Comparison of ENCODE assay signal across 1 cellular context in the genomic region with DNA sequence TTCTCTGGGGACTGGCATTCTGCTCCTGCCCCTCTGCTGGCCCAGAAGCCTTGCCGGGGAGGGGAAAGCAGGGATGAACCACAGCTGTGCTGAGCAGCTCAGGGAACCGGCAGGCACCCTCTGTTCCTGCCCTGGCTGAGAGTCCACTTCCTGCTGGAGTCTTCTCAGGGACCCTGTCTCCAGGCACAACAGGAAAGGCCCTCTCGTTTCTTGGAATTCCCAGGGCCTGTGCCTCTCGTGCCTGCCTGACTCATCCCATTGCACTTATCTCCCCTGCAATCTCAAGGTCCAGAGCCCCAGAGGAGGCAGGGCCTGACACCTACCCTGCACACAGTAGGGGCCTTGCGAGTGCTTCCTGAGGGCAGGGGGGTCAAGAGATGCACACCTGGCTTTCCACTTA.
TF ChIP-seq lines count a peak whose summit lies in the region.

No MANE protein-coding gene starts in this region.

TF ChIP-seq in SK-N-SH, 30 proteins besides CTCF, POLR2A, EP300 and RAD21 (continued from another document):
- TF ChIP-seq TEAD4 (IDR thresholded peaks at IDR 0.05; ENCODE audit: borderline replicate concordance, insufficient read depth) (peak; percentile 47; the same call in 1 of the 2 replicates), JUND (IDR thresholded peaks at IDR 0.05) (peak; percentile 81), TAF1 (IDR thresholded peaks at IDR 0.05; ENCODE audit: borderline replicate concordance, low read depth, low read length) (no peak), EZH2phosphoT487 (IDR thresholded peaks at IDR 0.05; ENCODE audit: borderline replicate concordance, low read depth) (no peak), TCF12 (IDR thresholded peaks at IDR 0.05) (peak; percentile 76), MXI1 (IDR thresholded peaks at IDR 0.05; ENCODE audit: low read depth, low read length) (no peak), RXRA (IDR thresholded peaks at IDR 0.05; ENCODE audit: borderline replicate concordance, low read depth) (peak; percentile 45; the same call in 1 of the 2 replicates), MEF2A (IDR thresholded peaks at IDR 0.05; ENCODE audit: borderline replicate concordance, low read depth) (no peak), NRF1 (IDR thresholded peaks at IDR 0.05; ENCODE audit: low read depth, low read length) (no peak)
- TF ChIP-seq, protein P1, sequence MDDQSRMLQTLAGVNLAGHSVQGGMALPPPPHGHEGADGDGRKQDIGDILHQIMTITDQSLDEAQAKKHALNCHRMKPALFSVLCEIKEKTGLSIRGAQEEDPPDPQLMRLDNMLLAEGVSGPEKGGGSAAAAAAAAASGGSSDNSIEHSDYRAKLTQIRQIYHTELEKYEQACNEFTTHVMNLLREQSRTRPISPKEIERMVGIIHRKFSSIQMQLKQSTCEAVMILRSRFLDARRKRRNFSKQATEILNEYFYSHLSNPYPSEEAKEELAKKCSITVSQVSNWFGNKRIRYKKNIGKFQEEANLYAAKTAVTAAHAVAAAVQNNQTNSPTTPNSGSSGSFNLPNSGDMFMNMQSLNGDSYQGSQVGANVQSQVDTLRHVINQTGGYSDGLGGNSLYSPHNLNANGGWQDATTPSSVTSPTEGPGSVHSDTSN (IDR thresholded peaks at IDR 0.05): peak; percentile 40; the same call in 1 of the 2 replicates
- TF ChIP-seq, protein P2, sequence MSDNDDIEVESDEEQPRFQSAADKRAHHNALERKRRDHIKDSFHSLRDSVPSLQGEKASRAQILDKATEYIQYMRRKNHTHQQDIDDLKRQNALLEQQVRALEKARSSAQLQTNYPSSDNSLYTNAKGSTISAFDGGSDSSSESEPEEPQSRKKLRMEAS (IDR thresholded peaks at IDR 0.05; ENCODE audit: low read depth): peak; percentile 52; the same call in 1 of the 2 replicates
- TF ChIP-seq, protein P3, sequence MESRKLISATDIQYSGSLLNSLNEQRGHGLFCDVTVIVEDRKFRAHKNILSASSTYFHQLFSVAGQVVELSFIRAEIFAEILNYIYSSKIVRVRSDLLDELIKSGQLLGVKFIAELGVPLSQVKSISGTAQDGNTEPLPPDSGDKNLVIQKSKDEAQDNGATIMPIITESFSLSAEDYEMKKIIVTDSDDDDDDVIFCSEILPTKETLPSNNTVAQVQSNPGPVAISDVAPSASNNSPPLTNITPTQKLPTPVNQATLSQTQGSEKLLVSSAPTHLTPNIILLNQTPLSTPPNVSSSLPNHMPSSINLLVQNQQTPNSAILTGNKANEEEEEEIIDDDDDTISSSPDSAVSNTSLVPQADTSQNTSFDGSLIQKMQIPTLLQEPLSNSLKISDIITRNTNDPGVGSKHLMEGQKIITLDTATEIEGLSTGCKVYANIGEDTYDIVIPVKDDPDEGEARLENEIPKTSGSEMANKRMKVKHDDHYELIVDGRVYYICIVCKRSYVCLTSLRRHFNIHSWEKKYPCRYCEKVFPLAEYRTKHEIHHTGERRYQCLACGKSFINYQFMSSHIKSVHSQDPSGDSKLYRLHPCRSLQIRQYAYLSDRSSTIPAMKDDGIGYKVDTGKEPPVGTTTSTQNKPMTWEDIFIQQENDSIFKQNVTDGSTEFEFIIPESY (IDR thresholded peaks at IDR 0.05; ENCODE audit: borderline replicate concordance, low read depth): peak; percentile 57; the same call in 1 of the 2 replicates
- TF ChIP-seq, protein P4, sequence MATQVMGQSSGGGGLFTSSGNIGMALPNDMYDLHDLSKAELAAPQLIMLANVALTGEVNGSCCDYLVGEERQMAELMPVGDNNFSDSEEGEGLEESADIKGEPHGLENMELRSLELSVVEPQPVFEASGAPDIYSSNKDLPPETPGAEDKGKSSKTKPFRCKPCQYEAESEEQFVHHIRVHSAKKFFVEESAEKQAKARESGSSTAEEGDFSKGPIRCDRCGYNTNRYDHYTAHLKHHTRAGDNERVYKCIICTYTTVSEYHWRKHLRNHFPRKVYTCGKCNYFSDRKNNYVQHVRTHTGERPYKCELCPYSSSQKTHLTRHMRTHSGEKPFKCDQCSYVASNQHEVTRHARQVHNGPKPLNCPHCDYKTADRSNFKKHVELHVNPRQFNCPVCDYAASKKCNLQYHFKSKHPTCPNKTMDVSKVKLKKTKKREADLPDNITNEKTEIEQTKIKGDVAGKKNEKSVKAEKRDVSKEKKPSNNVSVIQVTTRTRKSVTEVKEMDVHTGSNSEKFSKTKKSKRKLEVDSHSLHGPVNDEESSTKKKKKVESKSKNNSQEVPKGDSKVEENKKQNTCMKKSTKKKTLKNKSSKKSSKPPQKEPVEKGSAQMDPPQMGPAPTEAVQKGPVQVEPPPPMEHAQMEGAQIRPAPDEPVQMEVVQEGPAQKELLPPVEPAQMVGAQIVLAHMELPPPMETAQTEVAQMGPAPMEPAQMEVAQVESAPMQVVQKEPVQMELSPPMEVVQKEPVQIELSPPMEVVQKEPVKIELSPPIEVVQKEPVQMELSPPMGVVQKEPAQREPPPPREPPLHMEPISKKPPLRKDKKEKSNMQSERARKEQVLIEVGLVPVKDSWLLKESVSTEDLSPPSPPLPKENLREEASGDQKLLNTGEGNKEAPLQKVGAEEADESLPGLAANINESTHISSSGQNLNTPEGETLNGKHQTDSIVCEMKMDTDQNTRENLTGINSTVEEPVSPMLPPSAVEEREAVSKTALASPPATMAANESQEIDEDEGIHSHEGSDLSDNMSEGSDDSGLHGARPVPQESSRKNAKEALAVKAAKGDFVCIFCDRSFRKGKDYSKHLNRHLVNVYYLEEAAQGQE (IDR thresholded peaks at IDR 0.05; ENCODE audit: low read depth, low read length): 0 out of 2 replicates have a peak, but pooled peaks have one; percentile 16
- TF ChIP-seq, protein P5, sequence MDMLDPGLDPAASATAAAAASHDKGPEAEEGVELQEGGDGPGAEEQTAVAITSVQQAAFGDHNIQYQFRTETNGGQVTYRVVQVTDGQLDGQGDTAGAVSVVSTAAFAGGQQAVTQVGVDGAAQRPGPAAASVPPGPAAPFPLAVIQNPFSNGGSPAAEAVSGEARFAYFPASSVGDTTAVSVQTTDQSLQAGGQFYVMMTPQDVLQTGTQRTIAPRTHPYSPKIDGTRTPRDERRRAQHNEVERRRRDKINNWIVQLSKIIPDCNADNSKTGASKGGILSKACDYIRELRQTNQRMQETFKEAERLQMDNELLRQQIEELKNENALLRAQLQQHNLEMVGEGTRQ (IDR thresholded peaks at IDR 0.05; ENCODE audit: borderline replicate concordance, low read depth, low read length): no peak
TF ChIP-seq in SK-N-SH: peak in this region for 10.
